ENCODE assay signal across 12 cellular contexts in the genomic region with DNA sequence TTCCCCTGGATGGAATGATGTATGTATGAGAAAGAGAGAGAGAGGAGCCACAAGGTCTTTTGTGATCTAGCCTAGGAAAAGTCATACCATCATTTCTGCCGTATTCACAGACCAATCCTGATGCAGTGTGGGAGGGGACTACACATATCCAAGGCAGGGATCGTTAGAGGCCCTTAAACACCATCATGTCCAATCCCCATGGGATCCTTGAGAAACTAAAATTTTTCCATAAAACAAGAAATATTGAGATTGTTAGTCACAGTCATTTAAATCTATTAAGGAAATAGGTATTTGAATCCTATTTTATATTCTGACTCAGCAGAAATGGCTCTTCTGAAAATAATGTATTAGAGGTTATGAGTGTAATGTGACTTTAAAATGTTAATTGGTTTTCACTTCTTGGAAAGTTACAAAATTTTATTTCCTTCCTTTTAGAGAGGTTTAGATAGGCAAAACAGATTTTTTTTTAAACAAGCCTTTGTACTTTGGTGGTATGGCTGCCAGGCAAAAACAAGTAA.
"Had no signal": no experiment of that assay in that cellular context is flagged by ENCODE, and none has a peak within 500 bp of the region (broad histone marks: within the 10 kb centered on the region; RNA-seq: fewer than 3 reads in every experiment).

No MANE protein-coding gene starts in this region.

- H3K27ac ChIP-seq: gastroesophageal sphincter, neutrophil, tibial nerve had no signal

- H3K27ac Mint-ChIP-seq: activated CD4-positive, alpha-beta memory T cell treated with anti-CD3 and anti-CD28 coated beads for 36 hours; activated CD4-positive, alpha-beta T cell treated with anti-CD3 and anti-CD28 coated beads for 36 hours; activated T-cell treated with anti-CD3 and anti-CD28 coated beads, Interleukin-2, amount 50 U/mL, for 24 hours; naive B cell; stimulated activated memory B cell treated with anti-CD40 and anti-IgM and Interleukin-4, amounts not matched to agents 10 μg/mL and 1 μg/mL and 100 μg/mL, for 72 hours had no signal

- H3K9me3 ChIP-seq: gastroesophageal sphincter, neutrophil had no signal

- H3K4me3 Mint-ChIP-seq: activated CD4-positive, alpha-beta memory T cell treated with anti-CD3 and anti-CD28 coated beads for 36 hours; activated CD4-positive, alpha-beta T cell treated with anti-CD3 and anti-CD28 coated beads for 36 hours; activated T-cell treated with anti-CD3 and anti-CD28 coated beads, Interleukin-2, amount 50 U/mL, for 24 hours; naive B cell; stimulated activated memory B cell treated with anti-CD40 and anti-IgM and Interleukin-4, amounts not matched to agents 10 μg/mL and 1 μg/mL and 100 μg/mL, for 72 hours had no signal

- H3K36me3 ChIP-seq: gastroesophageal sphincter, neutrophil, tibial nerve had no signal

- H3K27me3 ChIP-seq: gastroesophageal sphincter, neutrophil, tibial nerve had no signal

- H3K9me3 Mint-ChIP-seq: activated CD4-positive, alpha-beta memory T cell treated with anti-CD3 and anti-CD28 coated beads for 36 hours; activated T-cell treated with anti-CD3 and anti-CD28 coated beads, Interleukin-2, amount 50 U/mL, for 24 hours had no signal

- H3K36me3 Mint-ChIP-seq: activated CD4-positive, alpha-beta memory T cell treated with anti-CD3 and anti-CD28 coated beads for 36 hours had no signal

- DNase-seq: activated CD4-positive, alpha-beta memory T cell treated with anti-CD3 and anti-CD28 coated beads for 36 hours; activated CD4-positive, alpha-beta T cell treated with anti-CD3 and anti-CD28 coated beads for 36 hours; activated naive CD4-positive, alpha-beta T cell treated with anti-CD3 and anti-CD28 coated beads, Interleukin-2, amount 50 U/mL, for 16 hours; activated T-cell treated with anti-CD3 and anti-CD28 coated beads, Interleukin-2, amount 50 U/mL, for 24 hours; islet precursor cell; naive B cell; stimulated activated CD4-positive, alpha-beta T cell treated with anti-CD3 and anti-CD28 coated beads, Interleukin-2, amount 100 ng/mL, for 48 hours had no signal

- H3K4me3 ChIP-seq: gastroesophageal sphincter, lung, tibial nerve had no signal

- ATAC-seq: activated CD4-positive, alpha-beta T cell treated with anti-CD3 and anti-CD28 coated beads for 36 hours; gastroesophageal sphincter had no signal

- H3K4me1 Mint-ChIP-seq: activated CD4-positive, alpha-beta T cell treated with anti-CD3 and anti-CD28 coated beads for 36 hours; naive B cell; stimulated activated memory B cell treated with anti-CD40 and anti-IgM and Interleukin-4, amounts not matched to agents 10 μg/mL and 1 μg/mL and 100 μg/mL, for 72 hours had no signal
